ENCODE assay signal across 12 cellular contexts in genomic region chr15:47961401-47962090, GRCh38.
A peak's percentile ranks its signal among the peaks of the same experiment; 100 is the strongest.
DNase-seq lines count a peak whose midpoint lies in the region; ATAC-seq and TF ChIP-seq lines count a peak whose summit lies in the region.
"Had no signal": no experiment of that assay in that cellular context is flagged by ENCODE, and none has a peak within 500 bp of the region (broad histone marks: within the 10 kb centered on the region; RNA-seq: fewer than 3 reads in every experiment).

No MANE protein-coding gene starts in this region.

- no peak overlapping the region for H3K27ac Mint-ChIP-seq in activated CD8-positive, alpha-beta T cell treated with anti-CD3 and anti-CD28 coated beads for 36 hours
- H3K27ac Mint-ChIP-seq: activated naive CD4-positive, alpha-beta T cell treated with anti-CD3 and anti-CD28 coated beads, Interleukin-2, amount 50 U/mL, for 24 hours; progenitor cell of endocrine pancreas had no signal

- TF ChIP-seq CTCF in activated CD8-positive, alpha-beta T cell treated with anti-CD3 and anti-CD28 coated beads for 36 hours (IDR thresholded peaks at IDR 0.05), result no peak
- no peak for TF ChIP-seq CTCF in foreskin fibroblast (IDR thresholded peaks at IDR 0.05; ENCODE audit: low read depth, low read length)
- no peak for TF ChIP-seq CTCF in upper lobe of right lung (IDR thresholded peaks at IDR 0.05)

- CTCF ChIA-PET in activated CD8-positive, alpha-beta T cell treated with anti-CD3 and anti-CD28 coated beads for 36 hours (lab: Charles Lee), result no interaction called here

- no peak overlapping the region for H3K4me3 Mint-ChIP-seq in activated CD8-positive, alpha-beta T cell treated with anti-CD3 and anti-CD28 coated beads for 36 hours
- H3K4me3 Mint-ChIP-seq: activated naive CD4-positive, alpha-beta T cell treated with anti-CD3 and anti-CD28 coated beads, Interleukin-2, amount 50 U/mL, for 24 hours had no signal

- peak; percentile 25 for DNase-seq in activated CD8-positive, alpha-beta T cell treated with anti-CD3 and anti-CD28 coated beads for 36 hours
- no peak for DNase-seq in foreskin fibroblast
- DNase-seq in ecto neural progenitor cell (ENCODE audit: low spot score), result no peak
- no peak for DNase-seq in upper lobe of right lung
- DNase-seq in anterior cingulate cortex (lab: John Stamatoyannopoulos, UW), result no peak
- DNase-seq: thyroid gland had no signal

- H3K4me3 ChIP-seq in foreskin fibroblast (ENCODE audit: low read depth in 1 of 2, low read length in 2 of 2) (no peak overlapping the region), upper lobe of right lung (no peak overlapping the region)
- H3K4me3 ChIP-seq: gastroesophageal sphincter, thyroid gland had no signal

- H3K36me3 ChIP-seq in upper lobe of right lung, result no peaks in the 10 kb centered on the region
- H3K36me3 ChIP-seq: gastroesophageal sphincter, thyroid gland had no signal

- POLR2A ChIA-PET in activated CD8-positive, alpha-beta T cell treated with anti-CD3 and anti-CD28 coated beads for 36 hours (lab: Charles Lee), result no interaction called here

- H3K27me3 ChIP-seq in upper lobe of right lung, result no peaks in the 10 kb centered on the region
- H3K27me3 ChIP-seq: gastroesophageal sphincter, thyroid gland had no signal

- no peaks in the 10 kb centered on the region for H3K9me3 ChIP-seq in upper lobe of right lung
- H3K9me3 ChIP-seq: gastroesophageal sphincter, thyroid gland had no signal

- peaks cover 11% of the 10 kb centered on the region for H3K27me3 Mint-ChIP-seq in activated CD8-positive, alpha-beta T cell treated with anti-CD3 and anti-CD28 coated beads for 36 hours

- H3K27ac ChIP-seq in upper lobe of right lung, result no peak overlapping the region
- H3K27ac ChIP-seq: gastroesophageal sphincter, thyroid gland had no signal

- H3K9me3 Mint-ChIP-seq in activated CD8-positive, alpha-beta T cell treated with anti-CD3 and anti-CD28 coated beads for 36 hours, result no peaks in the 10 kb centered on the region
- H3K9me3 Mint-ChIP-seq: activated naive CD4-positive, alpha-beta T cell treated with anti-CD3 and anti-CD28 coated beads, Interleukin-2, amount 50 U/mL, for 24 hours had no signal

- intact Hi-C loops in activated CD8-positive, alpha-beta T cell treated with anti-CD3 and anti-CD28 coated beads for 36 hours (cut with micrococcal nuclease), result no loop called here
- intact Hi-C loops in upper lobe of right lung (cut with DNase I), result no loop called here

- H3K4me1 Mint-ChIP-seq in activated CD8-positive, alpha-beta T cell treated with anti-CD3 and anti-CD28 coated beads for 36 hours (ENCODE audit: low read depth), result peaks cover 11% of the 10 kb centered on the region
- H3K4me1 Mint-ChIP-seq: activated naive CD4-positive, alpha-beta T cell treated with anti-CD3 and anti-CD28 coated beads, Interleukin-2, amount 50 U/mL, for 24 hours had no signal

- ATAC-seq in GM18502 (IDR thresholded peaks at IDR 0.05; ENCODE audit: poor library complexity, unreplicated experiment), result peak; percentile 91
- ATAC-seq in GM21381 (IDR thresholded peaks at IDR 0.05; ENCODE audit: unreplicated experiment), result peak; percentile 87
- peak; percentile 86 for ATAC-seq in HG03342 (IDR thresholded peaks at IDR 0.05; ENCODE audit: unreplicated experiment)
- ATAC-seq in activated CD8-positive, alpha-beta T cell treated with anti-CD3 and anti-CD28 coated beads for 36 hours, result peak; percentile 42
- no peak for ATAC-seq in upper lobe of right lung
- ATAC-seq: gastroesophageal sphincter had no signal

- H3K4me1 ChIP-seq in upper lobe of right lung, result no peaks in the 10 kb centered on the region
- H3K4me1 ChIP-seq: gastroesophageal sphincter, thyroid gland had no signal

- no peaks in the 10 kb centered on the region for H3K36me3 Mint-ChIP-seq in activated CD8-positive, alpha-beta T cell treated with anti-CD3 and anti-CD28 coated beads for 36 hours (ENCODE audit: low read depth)
- H3K36me3 Mint-ChIP-seq: activated naive CD4-positive, alpha-beta T cell treated with anti-CD3 and anti-CD28 coated beads, Interleukin-2, amount 50 U/mL, for 24 hours had no signal
